In genomic region chr9:96209407-96210031, GRCh38 we compare ENCODE assay signal across 2 cellular contexts.
TF ChIP-seq lines count a peak whose summit lies in the region.

No MANE protein-coding gene starts in this region.

TF ChIP-seq in GM12878, 131 proteins besides CTCF, POLR2A, EP300 and RAD21 (continued from another document):
- TF ChIP-seq SP1 (IDR thresholded peaks at IDR 0.05; ENCODE audit: low read depth, low read length) (no peak), BMI1 (IDR thresholded peaks at IDR 0.05; ENCODE audit: borderline replicate concordance) (no peak)
TF ChIP-seq in GM12878: peak in this region for 0.

TF ChIP-seq in HEK293T, 16 proteins besides CTCF, POLR2A, EP300 and RAD21 (continued from another document):
- TF ChIP-seq PKNOX1 (IDR thresholded peaks at IDR 0.05), result no peak
TF ChIP-seq in HEK293T: peak in this region for 0.
